In genomic region chr3:14216257-14217048, GRCh38 we compare ENCODE assay signal across 8 cellular contexts. TPM values are rescaled to one million over a fixed set of nuclear protein-coding genes. Genes with fewer than 3 reads are reported as not detected.
DNase-seq lines count a peak whose midpoint lies in the region; ATAC-seq and TF ChIP-seq lines count a peak whose summit lies in the region.

No MANE protein-coding gene starts in this region.

- ATAC-seq in HG03565 (IDR thresholded peaks at IDR 0.05; ENCODE audit: unreplicated experiment) = no peak
- ATAC-seq in GM21423 (IDR thresholded peaks at IDR 0.05; ENCODE audit: unreplicated experiment) = no peak
- ATAC-seq in HG03139 (IDR thresholded peaks at IDR 0.05; ENCODE audit: unreplicated experiment) = no peak

- peak; percentile 25 for TF ChIP-seq CTCF in smooth muscle cell (IDR thresholded peaks at IDR 0.05; ENCODE audit: borderline replicate concordance, insufficient read depth, poor library complexity, severe bottlenecking)

- H3K79me2 ChIP-seq in smooth muscle cell (ENCODE audit: low read depth) = no peaks in the 10 kb centered on the region

- WGBS in smooth muscle cell (ENCODE audit: low lambda C conversion rate) = 70% methylated on average over 22 of the region's 22 CpGs

- no peaks in the 10 kb centered on the region for H4K20me1 ChIP-seq in smooth muscle cell (ENCODE audit: low read depth)

- no peaks in the 10 kb centered on the region for H3K27me3 ChIP-seq in smooth muscle cell (ENCODE audit: low read depth)

- H2AFZ ChIP-seq in smooth muscle cell (ENCODE audit: low read depth) = peak overlapping the region; percentile 38

- peak overlapping the region; percentile 29 for H3K4me2 ChIP-seq in smooth muscle cell

- no peak overlapping the region for H3K9ac ChIP-seq in smooth muscle cell (ENCODE audit: low read depth)

- peak overlapping the region; percentile 6 for H3K4me3 ChIP-seq in iPS-11a (ENCODE audit: low read depth, low read length)
- H3K4me3 ChIP-seq in smooth muscle cell = no peak overlapping the region

- peak; percentile 56 for DNase-seq in D341Med (ENCODE audit: low spot score)
- peak; percentile 79 for DNase-seq in NAMALWA (ENCODE audit: low spot score)
- DNase-seq in activated naive CD8-positive, alpha-beta T cell treated with anti-CD3 and anti-CD28 coated beads, Interleukin-2, amount 50 U/mL, for 16 hours (ENCODE audit: low read depth, low spot score) = peak; percentile 41
- DNase-seq in smooth muscle cell (lab: John Stamatoyannopoulos, UW; ENCODE audit: unreplicated experiment) = no peak

- H3F3A ChIP-seq in smooth muscle cell (ENCODE audit: low read depth) = no peaks in the 10 kb centered on the region

- H3K27ac ChIP-seq in smooth muscle cell (ENCODE audit: low read depth) = no peak overlapping the region

- H3K36me3 ChIP-seq in smooth muscle cell (ENCODE audit: low read depth) = no peaks in the 10 kb centered on the region

- H3K9me3 ChIP-seq in smooth muscle cell (replicated peaks; ENCODE audit: low read depth) = no peaks in the 10 kb centered on the region

- peaks cover 1% of the 10 kb centered on the region for H3K4me1 ChIP-seq in smooth muscle cell (ENCODE audit: low read depth)

RNA-seq across cellular contexts. Expression of gene LSM3, which starts 37.8 kb away (rescaled TPM):
- 18.3 and 22.6 TPM in 2 replicates for total RNA-seq in smooth muscle cell
- 31.0 and 31.9 TPM in 2 replicates for polyA plus RNA-seq in smooth muscle cell

RNA-seq across cellular contexts. Expression of gene XPC, which starts 38.1 kb away (rescaled TPM):
- total RNA-seq in smooth muscle cell = 20.9 and 31.1 TPM in 2 replicates
- 23.8 and 28.1 TPM in 2 replicates for polyA plus RNA-seq in smooth muscle cell
